In the genomic region with DNA sequence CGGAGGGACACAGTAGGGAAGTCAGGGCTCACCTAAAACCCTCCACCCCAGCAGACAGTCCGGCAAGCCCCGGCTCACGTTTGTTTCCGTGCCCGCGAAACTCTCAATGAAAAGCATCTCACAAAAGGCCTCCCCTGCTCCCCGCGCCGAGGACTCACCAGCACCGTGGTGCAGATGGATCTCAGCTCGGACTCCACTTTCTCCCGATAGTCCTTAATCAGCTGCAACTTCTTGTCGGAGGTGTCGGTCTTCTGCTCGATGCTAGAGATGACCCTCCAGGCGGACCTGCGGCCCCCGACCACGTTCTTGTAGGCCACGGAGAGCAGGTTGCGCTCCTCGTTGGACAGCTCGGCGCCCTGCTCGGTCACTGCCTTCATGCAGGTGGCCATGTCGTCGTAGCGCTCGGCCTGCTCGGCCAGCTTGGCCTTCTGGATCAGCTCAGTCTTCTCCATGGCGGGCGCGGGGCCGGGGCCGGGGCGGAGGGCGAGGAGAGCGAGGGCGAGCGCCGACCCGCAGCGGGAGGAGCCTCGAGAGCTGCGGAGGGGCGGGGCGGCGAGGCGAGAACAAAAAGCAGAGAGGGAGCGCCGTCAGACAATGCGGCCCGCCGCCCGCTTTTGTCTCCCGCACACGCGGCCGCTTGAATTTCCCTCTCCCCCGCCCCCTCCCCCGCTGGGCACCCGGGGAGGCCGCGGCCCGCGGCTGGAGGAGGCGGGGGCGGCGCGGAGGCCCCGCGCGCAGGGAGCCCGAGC, we compare ENCODE assay signal across 8 cellular contexts. TPM values are rescaled to one million over a fixed set of nuclear protein-coding genes. Genes with fewer than 3 reads are reported as not detected.
A peak's percentile ranks its signal among the peaks of the same experiment; 100 is the strongest.
DNase-seq lines count a peak whose midpoint lies in the region; ATAC-seq, FAIRE-seq and TF ChIP-seq lines count a peak whose summit lies in the region.

No MANE protein-coding gene starts in this region.

- ATAC-seq in HG03060 (IDR thresholded peaks at IDR 0.05; ENCODE audit: low read depth, unreplicated experiment): peak; percentile 16

- peaks cover 0 to 7% of the 10 kb centered on the region in 2 donors for H3K4me1 ChIP-seq in kidney (ENCODE audit: control insufficient read depth in 1 of 2, insufficient read depth in 1 of 2, low read depth in 1 of 2, low read length in 2 of 2)

- H3K9ac ChIP-seq in kidney (ENCODE audit: low read length in 2 of 2): peak overlapping the region; percentile 81 to 90

- no peaks in the 10 kb centered on the region for H3K9me3 ChIP-seq in kidney (ENCODE audit: control insufficient read depth in 1 of 2, low read length in 2 of 2)

- TF ChIP-seq CTCF in cardiac fibroblast (IDR thresholded peaks at IDR 0.05; ENCODE audit: low read depth, low read length): no peak
- no peak for TF ChIP-seq CTCF in kidney (IDR thresholded peaks at IDR 0.05; ENCODE audit: borderline replicate concordance, extremely low read depth, insufficient read depth)

- H3K4me3 ChIP-seq in cardiac fibroblast (replicated peaks in 1 of 2; ENCODE audit: low read depth in 2 of 2, low read length in 2 of 2): peak overlapping the region; percentile 91 to 99
- H3K4me3 ChIP-seq in kidney (ENCODE audit: low read length in 2 of 2): peak overlapping the region; percentile 77 to 94

- H3K27ac ChIP-seq in kidney (ENCODE audit: low read depth in 2 of 2, low read length in 2 of 2): peak overlapping the region; percentile 91 to 94

- no peak for FAIRE-seq in kidney (lab: Jason Lieb, UNC)

- H3K36me3 ChIP-seq in kidney (ENCODE audit: control insufficient read depth in 1 of 2, insufficient read depth in 2 of 2, low read length in 2 of 2): peaks cover 0 to 8% of the 10 kb centered on the region in 2 donors

- intact Hi-C loops in kidney (cut with DNase I): no loop called here

- DNase-seq in SIG-M5 treated with dmso at 0.1 percent for 504 hours (lab: John Stamatoyannopoulos, UW; ENCODE audit: unreplicated experiment) (peak; percentile 65), SIG-M5 (lab: John Stamatoyannopoulos, UW) (no peak), NCI-H2196 treated with DMSO at 0.1 percent for 48 hours (lab: John Stamatoyannopoulos, UW; ENCODE audit: unreplicated experiment) (peak; percentile 31), cardiac fibroblast (ENCODE audit: low read depth in 2 of 2) (peak; percentile 67 to 79), kidney (peak; percentile 92)
- peak; percentile 53 for DNase-seq in activated CD4-positive, CD25-positive, alpha-beta regulatory T cell treated with anti-CD3 and anti-CD28 coated beads, Interleukin-2, amount 50 U/mL, for 16 hours (ENCODE audit: low read depth, low spot score)
- peak; percentile 57 to 68 for DNase-seq in stimulated activated CD4-positive, alpha-beta T cell treated with anti-CD3 and anti-CD28 coated beads, Interleukin-15, amount 100 ng/mL, for 48 hours (ENCODE audit: low read depth in 2 of 2)

RNA-seq across cellular contexts. Expression of gene YWHAQ, which starts 0.6 kb away (rescaled TPM):
- 262 TPM for total RNA-seq in kidney
- 168 TPM for polyA plus RNA-seq in kidney (ENCODE audit: insufficient read depth, low read depth, low replicate concordance)
